20 cellular contexts compared by ENCODE assay signal in the genomic region with DNA sequence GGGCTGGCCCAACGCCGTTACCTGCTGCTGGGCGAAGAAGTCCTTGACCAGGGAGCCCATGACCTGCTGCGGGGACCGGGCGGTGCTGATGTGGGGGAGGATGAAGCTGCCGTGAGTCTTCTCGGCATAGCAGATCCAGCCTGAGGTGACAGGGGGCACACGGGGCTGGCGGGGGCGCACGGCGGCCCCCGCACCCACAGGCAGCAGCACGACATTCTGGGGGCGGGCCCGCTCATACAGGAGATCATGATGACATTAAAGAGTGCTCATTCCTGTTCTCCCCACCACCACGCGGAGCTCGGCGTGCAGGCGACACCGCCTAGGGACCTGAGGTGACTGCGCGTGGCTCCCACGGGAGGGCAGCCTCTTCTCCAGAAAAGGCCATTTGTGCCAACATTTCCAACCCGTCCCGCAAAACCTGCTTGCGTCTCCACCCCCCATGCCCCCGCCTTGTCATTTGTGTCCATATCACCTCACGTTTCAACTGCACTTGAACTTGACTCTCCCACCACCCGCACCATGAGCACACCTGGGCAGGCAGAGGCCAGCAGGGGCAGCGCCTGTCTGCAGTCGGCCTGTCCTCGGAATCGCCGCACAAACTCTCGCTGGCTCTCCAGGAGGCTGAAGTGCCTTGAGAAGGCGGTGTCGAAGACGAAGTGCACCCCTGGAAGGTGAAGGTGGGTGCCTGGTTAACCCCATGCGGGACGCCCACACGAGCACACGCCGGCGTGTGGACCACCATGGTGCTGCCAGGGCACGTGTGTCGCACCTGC. TPM values are rescaled to one million over a fixed set of nuclear protein-coding genes. Genes with fewer than 3 reads are reported as not detected.
A peak's percentile ranks its signal among the peaks of the same experiment; 100 is the strongest.
DNase-seq lines count a peak whose midpoint lies in the region; ATAC-seq and TF ChIP-seq lines count a peak whose summit lies in the region.
"Had no signal": no experiment of that assay in that cellular context is flagged by ENCODE, and none has a peak within 500 bp of the region (broad histone marks: within the 10 kb centered on the region; RNA-seq: fewer than 3 reads in every experiment).

No MANE protein-coding gene starts in this region.

- ATAC-seq in left cardiac atrium (no peak), Right ventricle myocardium superior (ENCODE audit: poor library complexity) (no peak)
- ATAC-seq in activated CD4-positive, CD25-positive, alpha-beta regulatory T cell treated with anti-CD3 and anti-CD28 coated beads, Interleukin-2, amount 50 U/mL, for 24 hours = no peak

- intact Hi-C loops in left cardiac atrium (cut with DNase I) = no loop called here
- intact Hi-C loops in Right ventricle myocardium superior (cut with DNase I) = no loop called here
- intact Hi-C loops in head of caudate nucleus (cut with DNase I) = no loop called here

- TF ChIP-seq CTCF in NB4 (IDR thresholded peaks at IDR 0.05; ENCODE audit: low read depth, low read length) (no peak), GM13977 (IDR thresholded peaks at IDR 0.05; ENCODE audit: extremely low read depth, insufficient read depth, missing control alignments) (no peak)

- peak; percentile 11 for DNase-seq in left cardiac atrium
- no peak for DNase-seq in Right ventricle myocardium superior
- peak; percentile 1 for DNase-seq in NB4 (ENCODE audit: low read depth)
- peak; percentile 59 to 95 (median 83) for DNase-seq in head of caudate nucleus
- DNase-seq in pons (ENCODE audit: low spot score) = no peak
- no peak for DNase-seq in Ammon's horn (ENCODE audit: low spot score)
- no peak for DNase-seq in GM13977 (ENCODE audit: low spot score)
- DNase-seq: C1 segment of cervical spinal cord, IMR-90, Kasumi-1, MG63, NCI-H1092 treated with DMSO at 0.1 percent for 48 hours, NCI-H2081, NCI-H2171 treated with DMSO at 0.1 percent for 48 hours, NCI-H446 treated with DMSO at 0.1 percent for 48 hours, NCI-H69, Peyer's patch, SHP77 had no signal

- H3K4me3 ChIP-seq in NB4 (ENCODE audit: low read depth, low read length) = no peak overlapping the region
- H3K4me3 ChIP-seq: A549, MG63, Peyer's patch had no signal

- in situ Hi-C loops in GM13977 (cut with MboI; ENCODE audit: low pct_unique_long_range_greater_than_20kb, low sequenced_read_pairs, unreplicated experiment) = no loop called here

- no peak for TF ChIP-seq POLR2A in NB4 (IDR thresholded peaks at IDR 0.05; ENCODE audit: extremely low read depth, insufficient read length)

RNA-seq across cellular contexts. Expression of a gene that starts 6.4 kb away (rescaled TPM):
- total RNA-seq in left cardiac atrium (10 to 100 TPM; 22.6 to 23.3 TPM), Right ventricle myocardium superior (29.2 TPM)

RNA-seq across cellular contexts. Expression of a gene that starts 7.5 kb away (rescaled TPM):
- total RNA-seq in left cardiac atrium = 10 to 100 TPM; 12.0 to 15.8 TPM
- total RNA-seq in Right ventricle myocardium superior = 13.8 TPM

RNA-seq across cellular contexts. Expression of a gene that starts 8.2 kb away (rescaled TPM):
- total RNA-seq in left cardiac atrium = under 1 TPM; 0.50 to 0.56 TPM
- 0.32 TPM for total RNA-seq in Right ventricle myocardium superior

RNA-seq across cellular contexts. Expression of a gene that starts 13.4 kb away (rescaled TPM):
- total RNA-seq in left cardiac atrium (10 to 100 TPM; 32.5 to 36.8 TPM), Right ventricle myocardium superior (27.5 TPM)

RNA-seq across cellular contexts. Expression of a gene that starts 19.5 kb away (rescaled TPM):
- 10 to 100 TPM; 53.7 to 56.8 TPM for total RNA-seq in left cardiac atrium
- 59.6 TPM for total RNA-seq in Right ventricle myocardium superior

Comparison
In these comparisons a context has a peak if more than half of its experiments do, and no peak if none do; other contexts are left out.
1. DNase-seq: peak in left cardiac atrium (single experiment), NB4 (single experiment) and head of caudate nucleus (42 of 42); none in Right ventricle myocardium superior (single experiment), pons (single experiment), Ammon's horn (single experiment) and GM13977 (single experiment).